ENCODE assay signal across 8 cellular contexts in the genomic region with DNA sequence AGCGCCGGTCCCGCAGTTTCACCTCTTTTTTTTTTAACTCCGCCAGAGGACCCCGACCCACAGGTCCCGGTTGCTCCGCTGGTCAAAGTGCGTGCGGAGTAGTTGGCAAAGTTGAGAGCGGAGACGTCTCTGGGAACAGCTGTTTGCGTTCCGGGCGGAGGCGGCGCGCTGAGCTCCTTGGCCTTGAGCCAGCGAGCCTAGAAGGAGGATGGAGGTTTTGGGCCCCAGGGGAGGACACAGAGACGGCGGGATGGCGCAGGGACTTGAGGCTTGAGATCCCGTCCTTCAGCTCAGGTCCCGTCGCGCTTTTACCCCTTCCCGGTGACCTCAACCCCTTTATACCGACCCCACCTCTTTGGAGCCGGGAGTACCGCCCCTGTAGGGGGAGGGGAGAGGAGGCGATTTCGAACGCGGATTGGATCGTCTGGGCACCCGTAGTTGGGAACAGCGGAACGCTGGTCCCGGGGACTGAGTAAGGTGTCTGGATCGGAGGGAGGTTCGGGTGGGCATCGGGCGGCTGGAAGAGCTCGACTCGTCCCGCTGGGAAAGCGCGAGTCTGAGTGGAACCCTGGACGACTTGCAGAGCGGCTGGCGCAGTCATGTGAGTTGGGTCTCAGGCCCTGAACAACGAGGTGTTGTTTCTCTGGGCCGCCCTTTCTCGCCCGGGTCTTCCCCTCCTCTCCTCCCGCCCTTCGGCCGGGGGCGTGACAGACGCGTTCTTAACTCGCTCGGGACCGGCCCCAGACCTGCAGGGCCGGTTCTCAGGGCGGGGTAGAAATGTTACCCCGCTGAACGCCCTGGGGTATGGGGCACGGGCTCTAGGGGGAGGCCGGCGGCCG. TPM values are rescaled to one million over a fixed set of nuclear protein-coding genes. Genes with fewer than 3 reads are reported as not detected.
DNase-seq lines count a peak whose midpoint lies in the region; ATAC-seq and TF ChIP-seq lines count a peak whose summit lies in the region.

TSS of gene WBP4 (plus strand) at position 435 of the 839 bp plus-strand sequence. CDS start at position 600, 165 bp downstream.

- DNase-seq in DMS 273 (lab: John Stamatoyannopoulos, UW; ENCODE audit: unreplicated experiment): peak; percentile 95
- peak; percentile 92 for DNase-seq in activated CD8-positive, alpha-beta memory T cell treated with anti-CD3 and anti-CD28 coated beads, Interleukin-2, amount 50 U/mL, for 48 hours
- DNase-seq in epidermal melanocyte (ENCODE audit: insufficient read length, low spot score): peak; percentile 67
- DNase-seq in stimulated activated CD8-positive, alpha-beta memory T cell treated with anti-CD3 and anti-CD28 coated beads, Interleukin-2, amount 100 ng/mL, for 48 hours (ENCODE audit: low read depth in 2 of 2): peak; percentile 82 to 83

- H3K9me2 ChIP-seq in OCI-LY1 (ENCODE audit: low read depth, low read length): no peaks in the 10 kb centered on the region

- no peaks in the 10 kb centered on the region for H3K9me3 ChIP-seq in HUES6 (ENCODE audit: control insufficient read depth, insufficient read depth, low read depth, low read length)
- H3K9me3 ChIP-seq in OCI-LY1 (ENCODE audit: low read length): no peaks in the 10 kb centered on the region
- no peaks in the 10 kb centered on the region for H3K9me3 ChIP-seq in mononuclear cell (ENCODE audit: low read depth, low read length)

- H3K9ac ChIP-seq in HUES6 (ENCODE audit: low read length) (peak within 1 kb of the TSS; percentile 94), OCI-LY1 (ENCODE audit: low read length) (peak within 1 kb of the TSS; percentile 92)

- peak within 1 kb of the TSS; percentile 73 for H3K4me2 ChIP-seq in OCI-LY1 (ENCODE audit: low read length)

- H3K27ac ChIP-seq in HUES6 (ENCODE audit: low read depth, low read length) (peak within 1 kb of the TSS; percentile 96), OCI-LY1 (ENCODE audit: low read depth, low read length, poor library complexity, severe bottlenecking) (peak within 1 kb of the TSS; percentile 90)

- peaks cover 12% of the 10 kb centered on the region for H3K4me1 ChIP-seq in HUES6 (ENCODE audit: control insufficient read depth, insufficient read depth, low read length)
- peaks cover 50% of the 10 kb centered on the region for H3K4me1 ChIP-seq in OCI-LY1 (ENCODE audit: insufficient read depth, low read length, severe bottlenecking)
- H3K4me1 ChIP-seq in mononuclear cell (ENCODE audit: insufficient read depth, low read length): peaks cover 30% of the 10 kb centered on the region

- peak; percentile 29; the same call in 1 of the 2 replicates for TF ChIP-seq CTCF in OCI-LY1 (IDR thresholded peaks at IDR 0.05; ENCODE audit: low read length)

- H3K27me3 ChIP-seq in HUES6 (ENCODE audit: control insufficient read depth, insufficient read depth, low read length) (no peaks in the 10 kb centered on the region), OCI-LY1 (ENCODE audit: insufficient read depth, low read length) (no peaks in the 10 kb centered on the region), mononuclear cell (ENCODE audit: insufficient read depth, low read length) (no peaks in the 10 kb centered on the region)

- no peaks in the 10 kb centered on the region for H4K20me1 ChIP-seq in OCI-LY1 (ENCODE audit: insufficient read depth, low read length)

- H3K79me2 ChIP-seq in OCI-LY1 (ENCODE audit: insufficient read depth, low read length): peaks cover 28% of the 10 kb centered on the region; the same call in 1 of the 2 replicates

- H3K36me3 ChIP-seq in HUES6 (ENCODE audit: control insufficient read depth, insufficient read depth, low read length): peaks cover 13% of the 10 kb centered on the region
- peaks cover 18% of the 10 kb centered on the region; the same call in 1 of the 2 replicates for H3K36me3 ChIP-seq in OCI-LY1 (ENCODE audit: insufficient read depth, low read length)

- no peaks in the 10 kb centered on the region for H3F3A ChIP-seq in OCI-LY1 (ENCODE audit: insufficient read depth, low read length)

- peak; percentile 66 for ATAC-seq in GM21423 (IDR thresholded peaks at IDR 0.05; ENCODE audit: unreplicated experiment)

- 0 out of 2 replicates have a peak within 1 kb of the TSS, but pooled peaks have one; percentile 14 for H2AFZ ChIP-seq in OCI-LY1 (ENCODE audit: low read length)

- peak within 1 kb of the TSS; percentile 98 for H3K4me3 ChIP-seq in HUES6 (ENCODE audit: low read depth, low read length)
- peak within 1 kb of the TSS; percentile 79 for H3K4me3 ChIP-seq in OCI-LY1 (ENCODE audit: low read depth, low read length, poor library complexity, severe bottlenecking)
- H3K4me3 ChIP-seq in mononuclear cell (ENCODE audit: low read length): peak within 1 kb of the TSS; percentile 88

RNA-seq across cellular contexts. Expression of gene WBP4, which starts in this region (rescaled TPM):
- 5.8 TPM for total RNA-seq in mononuclear cell

Comparison
In these comparisons a context has a peak if more than half of its experiments do, and no peak if none do; other contexts are left out.
1. Peak in every context shown above with its lines: DNase-seq, ATAC-seq, H3K4me3 ChIP-seq and H3K27ac ChIP-seq.